ENCODE assay signal across 8 cellular contexts in the genomic region with DNA sequence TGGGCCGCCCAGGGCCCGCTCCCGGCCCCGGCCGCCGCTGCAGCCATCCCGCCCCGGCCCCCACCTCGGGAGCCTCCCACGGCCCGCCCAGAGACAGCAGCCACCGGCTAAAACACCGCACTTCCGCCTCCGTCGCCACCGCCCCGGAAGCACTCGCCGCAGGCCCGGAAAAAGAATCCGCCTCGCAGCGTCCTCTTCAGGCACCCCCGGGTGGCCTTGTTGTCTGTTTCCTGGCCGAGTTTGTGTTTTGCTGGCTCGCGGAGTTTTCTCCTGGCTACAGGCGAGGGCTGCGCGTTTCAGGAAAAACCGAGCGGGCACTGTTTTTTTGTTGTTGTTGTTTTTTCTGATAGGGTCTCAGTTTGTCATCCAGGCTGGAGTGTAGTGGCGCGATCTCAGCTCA. TPM values are rescaled to one million over a fixed set of nuclear protein-coding genes. Genes with fewer than 3 reads are reported as not detected.
DNase-seq lines count a peak whose midpoint lies in the region; ATAC-seq and TF ChIP-seq lines count a peak whose summit lies in the region.
"Not testable (repeated sequence)": the region's sequence is repeated elsewhere in the genome, so short reads cannot be mapped to it uniquely, and the experiment has no call there.

Gene CCZ1B, minus strand, starts transcription at position 125 of the 400 bp plus-strand sequence. Its CDS starts 78 bp downstream, at position 47.

- WGBS in thyroid gland, 2 donors = 5 to 8% methylated on average over 13 to 15 of the region's 35 CpGs

- H3K4me1 Mint-ChIP-seq in activated naive CD8-positive, alpha-beta T cell treated with anti-CD3 and anti-CD28 coated beads for 36 hours = not testable (repeated sequence)

- peak within 1 kb of the TSS; percentile 95 for H3K27ac Mint-ChIP-seq in activated naive CD8-positive, alpha-beta T cell treated with anti-CD3 and anti-CD28 coated beads for 36 hours

- DNase-seq in NCI-H1417 (lab: John Stamatoyannopoulos, UW) (peak; percentile 65 to 89 (median 81)), SW480 (ENCODE audit: low spot score) (peak; percentile 66), cardiac muscle cell (ENCODE audit: low read depth in 1 of 2, low spot score in 1 of 2) (peak; percentile 55 to 80), posterior cingulate gyrus (peak; percentile 79 to 98 (median 94)), thyroid gland (peak; percentile 71 to 83)
- peak; percentile 89 for DNase-seq in activated naive CD8-positive, alpha-beta T cell treated with anti-CD3 and anti-CD28 coated beads for 36 hours

- not testable (repeated sequence) for H3K9me3 ChIP-seq in cardiac muscle cell (ENCODE audit: low read depth); thyroid gland

- intact Hi-C loops in posterior cingulate gyrus (cut with DNase I); thyroid gland (cut with DNase I): not testable (repeated sequence)

- H3K27me3 ChIP-seq in cardiac muscle cell = peaks cover 18% of the 10 kb centered on the region
- H3K27me3 ChIP-seq in thyroid gland = not testable (repeated sequence)

- peak; percentile 100 for ATAC-seq in HG02759 (IDR thresholded peaks at IDR 0.05; ENCODE audit: unreplicated experiment)

- H3K36me3 Mint-ChIP-seq in activated naive CD8-positive, alpha-beta T cell treated with anti-CD3 and anti-CD28 coated beads for 36 hours = not testable (repeated sequence)

- H3K27ac ChIP-seq in cardiac muscle cell (peak within 1 kb of the TSS; percentile 77), thyroid gland (peak within 1 kb of the TSS in 2 of 3 donors; percentile 44 to 59)

- TF ChIP-seq POLR2A in thyroid gland (IDR thresholded peaks at IDR 0.05) = peak in 1 of 2 donors; percentile 36

- H3K9me3 Mint-ChIP-seq in activated naive CD8-positive, alpha-beta T cell treated with anti-CD3 and anti-CD28 coated beads for 36 hours = not testable (repeated sequence)

- H3K4me3 ChIP-seq in cardiac muscle cell (peak within 1 kb of the TSS; percentile 48), thyroid gland (replicated peaks in 1 of 3) (peak within 1 kb of the TSS in 2 of 3 donors; percentile 43 to 48)

- not testable (repeated sequence) for H3K36me3 ChIP-seq in cardiac muscle cell, thyroid gland

- H3K27me3 Mint-ChIP-seq in activated naive CD8-positive, alpha-beta T cell treated with anti-CD3 and anti-CD28 coated beads for 36 hours = not testable (repeated sequence)

- H3K4me1 ChIP-seq in cardiac muscle cell (ENCODE audit: low read depth); thyroid gland: not testable (repeated sequence)

- peak within 1 kb of the TSS; percentile 95 for H3K4me3 Mint-ChIP-seq in activated naive CD8-positive, alpha-beta T cell treated with anti-CD3 and anti-CD28 coated beads for 36 hours

- TF ChIP-seq CTCF in GM12874 (IDR thresholded peaks at IDR 0.05; ENCODE audit: insufficient read depth, low read depth, low read length) (peak; percentile 47), cardiac muscle cell (IDR thresholded peaks at IDR 0.05; ENCODE audit: low read depth, low read length) (peak; percentile 28), thyroid gland (IDR thresholded peaks at IDR 0.05) (peak in 1 of 6 experiments; percentile 13)

RNA-seq across cellular contexts. Expression of gene CCZ1B, which starts in this region (rescaled TPM):
- 10 to 100 TPM; 47.3 to 55.8 TPM for total RNA-seq in activated naive CD8-positive, alpha-beta T cell treated with anti-CD3 and anti-CD28 coated beads for 36 hours
- 19.8 and 26.6 TPM in 2 replicates for total RNA-seq in cardiac muscle cell
- 32.9 and 36.5 TPM in 2 replicates for polyA plus RNA-seq in cardiac muscle cell
- 10 to 100 TPM; 26.1 to 54.4 (median 40.8) TPM for total RNA-seq in thyroid gland

Comparison
In these comparisons a context has a peak if more than half of its experiments do, and no peak if none do; other contexts are left out.
1. Peak in every context shown above with its lines: DNase-seq, ATAC-seq, H3K4me3 ChIP-seq and H3K27ac ChIP-seq.